ENCODE assay signal across 9 cellular contexts in genomic region chr1:157994704-157995540, GRCh38. TPM values are rescaled to one million over a fixed set of nuclear protein-coding genes. Genes with fewer than 3 reads are reported as not detected.
A peak's percentile ranks its signal among the peaks of the same experiment; 100 is the strongest.
DNase-seq lines count a peak whose midpoint lies in the region; ATAC-seq and TF ChIP-seq lines count a peak whose summit lies in the region.
"Had no signal": no experiment of that assay in that cellular context is flagged by ENCODE, and none has a peak within 500 bp of the region (broad histone marks: within the 10 kb centered on the region; RNA-seq: fewer than 3 reads in every experiment).

No MANE protein-coding gene starts in this region.

- H3K9me3 Mint-ChIP-seq in nephron progenitor cell: no peaks in the 10 kb centered on the region

- peaks cover 28% of the 10 kb centered on the region for H3K27me3 Mint-ChIP-seq in nephron progenitor cell (ENCODE audit: low read depth, poor library complexity)

- peaks cover 66% of the 10 kb centered on the region for H3K4me1 Mint-ChIP-seq in nephron progenitor cell

- no peaks in the 10 kb centered on the region for H3K36me3 ChIP-seq in esophagus muscularis mucosa

- TF ChIP-seq EP300 in esophagus muscularis mucosa (IDR thresholded peaks at IDR 0.05): peak; percentile 6

- no peaks in the 10 kb centered on the region for H3K36me3 Mint-ChIP-seq in nephron progenitor cell (ENCODE audit: low read depth)

- no peaks in the 10 kb centered on the region for H3K9me3 ChIP-seq in esophagus muscularis mucosa

- H3K27me3 ChIP-seq in esophagus muscularis mucosa: no peaks in the 10 kb centered on the region

- H3K27ac ChIP-seq in esophagus muscularis mucosa (replicated peaks in 1 of 4): peak overlapping the region; percentile 85 to 95 (median 94)

- no peak for TF ChIP-seq POLR2A in esophagus muscularis mucosa (IDR thresholded peaks at IDR 0.05; ENCODE audit: low read depth)

- H3K4me3 ChIP-seq in esophagus muscularis mucosa: peak overlapping the region; percentile 69 to 98 (median 89)

- intact Hi-C loops in esophagus muscularis mucosa (cut with DNase I): loop anchor here (5.0 kb wide), 1 partner anchor 127 kb away; no protein-coding TSS in a partner anchor

- WGBS in esophagus muscularis mucosa: 26% methylated on average over 10 of the region's 13 CpGs

- H3K4me3 Mint-ChIP-seq in nephron progenitor cell: peak overlapping the region; percentile 88

- TF ChIP-seq CTCF in esophagus muscularis mucosa (IDR thresholded peaks at IDR 0.05) (no peak), nephron progenitor cell (IDR thresholded peaks at IDR 0.05) (no peak)

- no peak for ATAC-seq in HG02642 (IDR thresholded peaks at IDR 0.05; ENCODE audit: poor library complexity, unreplicated experiment)

- peak overlapping the region; percentile 84 for H3K27ac Mint-ChIP-seq in nephron progenitor cell

- H3K4me1 ChIP-seq in esophagus muscularis mucosa: peaks cover 28 to 76% (median 73%) of the 10 kb centered on the region in 4 donors

- DNase-seq in AG08395 (ENCODE audit: low spot score): peak; percentile 69
- peak; percentile 38 for DNase-seq in NCI-H526 treated with DMSO at 0.1 percent for 48 hours (lab: John Stamatoyannopoulos, UW)
- no peak for DNase-seq in esophagus muscularis mucosa (ENCODE audit: extremely low spot score)
- DNase-seq in nephron progenitor cell: no peak
- DNase-seq in stimulated activated CD4-positive, alpha-beta T cell treated with anti-CD3 and anti-CD28 coated beads, Interleukin-1b, Interleukin-23, amount 100 ng/mL, for 48 hours: no peak
- DNase-seq in SW 1271 (lab: John Stamatoyannopoulos, UW): no peak
- DNase-seq in activated gamma-delta T cell treated with Interleukin-2 at 50 U/mL for 16 hours: no peak

RNA-seq across cellular contexts. Expression of gene KIRREL1, which starts 1.5 kb away (rescaled TPM):
- total RNA-seq in esophagus muscularis mucosa: 10 to 100 TPM; 37.4 to 77.1 (median 54.6) TPM
- total RNA-seq: OCI-LY7 had no signal

Comparison
In these comparisons a context has a peak if more than half of its experiments do, and no peak if none do; other contexts are left out.
1. DNase-seq: peak in AG08395 (single experiment) and NCI-H526 treated with DMSO at 0.1 percent for 48 hours (single experiment); none in esophagus muscularis mucosa (single experiment), nephron progenitor cell (single experiment), stimulated activated CD4-positive, alpha-beta T cell treated with anti-CD3 and anti-CD28 coated beads, Interleukin-1b, Interleukin-23, amount 100 ng/mL, for 48 hours (single experiment), SW 1271 (0 of 2) and activated gamma-delta T cell treated with Interleukin-2 at 50 U/mL for 16 hours (single experiment).